In the genomic region with DNA sequence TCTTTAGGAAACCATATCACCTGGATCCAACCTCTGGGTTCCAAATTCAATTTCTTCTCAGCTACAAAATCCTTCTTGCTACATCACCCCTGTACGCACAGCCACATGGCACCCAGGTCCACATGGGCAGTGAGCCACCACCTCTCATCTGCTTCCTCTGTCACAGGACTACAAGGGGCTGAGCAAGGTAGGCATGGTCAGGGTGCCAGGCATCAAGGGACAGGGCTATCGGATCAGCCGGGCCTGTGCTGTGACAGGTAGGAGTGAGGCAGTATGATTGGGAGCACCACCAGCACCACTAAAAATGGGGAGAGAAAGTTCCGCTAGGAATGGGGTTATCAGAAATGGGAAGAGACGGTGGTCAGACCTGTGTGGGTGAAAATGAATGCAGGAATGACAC, we compare ENCODE assay signal across 19 cellular contexts. TPM values are rescaled to one million over a fixed set of nuclear protein-coding genes. Genes with fewer than 3 reads are reported as not detected.
DNase-seq lines count a peak whose midpoint lies in the region; ATAC-seq, FAIRE-seq and TF ChIP-seq lines count a peak whose summit lies in the region.
"Had no signal": no experiment of that assay in that cellular context is flagged by ENCODE, and none has a peak within 500 bp of the region (broad histone marks: within the 10 kb centered on the region; RNA-seq: fewer than 3 reads in every experiment).

No MANE protein-coding gene starts in this region.

- H3K9me3 ChIP-seq in breast epithelium (no peaks in the 10 kb centered on the region), stomach (no peaks in the 10 kb centered on the region)

- TF ChIP-seq POLR2A in breast epithelium (IDR thresholded peaks at IDR 0.05) (no peak), stomach (IDR thresholded peaks at IDR 0.05) (no peak), H54 (IDR thresholded peaks at IDR 0.05; ENCODE audit: low read depth, low read length) (no peak)

- H3K4me3 ChIP-seq in breast epithelium (no peak overlapping the region), stomach (no peak overlapping the region)

- TF ChIP-seq CTCF in HFFc6 (IDR thresholded peaks at IDR 0.05) (no peak), breast epithelium (IDR thresholded peaks at IDR 0.05) (no peak), mesothelial cell of epicardium (IDR thresholded peaks at IDR 0.05; ENCODE audit: unreplicated experiment) (no peak), stomach (IDR thresholded peaks at IDR 0.05) (no peak)

- DNase-seq in HFFc6: no peak
- DNase-seq in breast epithelium (ENCODE audit: low spot score in 2 of 2): no peak
- DNase-seq in mesothelial cell of epicardium (ENCODE audit: low spot score in 2 of 2, unreplicated experiment in 2 of 2): no peak
- DNase-seq in stomach: no peak
- DNase-seq in DMS79 (lab: John Stamatoyannopoulos, UW): no peak
- DNase-seq in NCI-H2081 treated with DMSO at 0.1 percent for 48 hours (lab: John Stamatoyannopoulos, UW): no peak
- no peak for DNase-seq in H54 (ENCODE audit: insufficient read length, low spot score)
- DNase-seq: activated CD8-positive, alpha-beta T cell treated with anti-CD3 and anti-CD28 coated beads for 36 hours; COR-L47; erythroblast; NCI-H187 treated with DMSO at 0.1 percent for 48 hours; NCI-H524; retina; stimulated activated CD4-positive, alpha-beta T cell treated with anti-CD3 and anti-CD28 coated beads, Interleukin-4, amount 100 ng/mL, for 1 hour had no signal

- no peaks in the 10 kb centered on the region for H3K36me3 ChIP-seq in breast epithelium
- no peaks in the 10 kb centered on the region for H3K36me3 ChIP-seq in stomach

- intact Hi-C loops in breast epithelium (cut with DNase I; ENCODE audit: low total_unique reads) (no loop called here), stomach (cut with DNase I; ENCODE audit: low total_unique reads) (no loop called here)

- peaks cover 61% of the 10 kb centered on the region for H3K4me1 Mint-ChIP-seq in HFFc6 (ENCODE audit: low read depth)
- peaks cover 22% of the 10 kb centered on the region for H3K4me1 Mint-ChIP-seq in mesothelial cell of epicardium

- 79 to 87% (median 84%) methylated on average over 5 of the region's 5 CpGs for WGBS in stomach, 5 donors

- no peak for FAIRE-seq in H54 (lab: Jason Lieb, UNC)

- no peaks in the 10 kb centered on the region for H3K36me3 Mint-ChIP-seq in HFFc6 (ENCODE audit: low read depth)
- no peaks in the 10 kb centered on the region for H3K36me3 Mint-ChIP-seq in mesothelial cell of epicardium

- H3K27ac Mint-ChIP-seq in HFFc6 (peak overlapping the region; percentile 86), mesothelial cell of epicardium (peak overlapping the region; percentile 87)
- H3K27ac Mint-ChIP-seq: activated CD8-positive, alpha-beta T cell treated with anti-CD3 and anti-CD28 coated beads for 36 hours; dendritic cell treated with granulocyte-macrophage colony-stimulating factor and Interleukin-4, amounts not matched to agents 40 ng/mL and 50 ng/mL, for 4 days had no signal

- H3K4me1 ChIP-seq in breast epithelium: peaks cover 0 to 9% of the 10 kb centered on the region in 2 donors
- peaks cover 4 to 25% (median 15%) of the 10 kb centered on the region in 4 donors for H3K4me1 ChIP-seq in stomach

- peak overlapping the region; percentile 77 to 86 for H3K27ac ChIP-seq in breast epithelium
- H3K27ac ChIP-seq in stomach: peak overlapping the region in 4 of 5 donors; percentile 10 to 82 (median 76)

- ATAC-seq in HG03097 (IDR thresholded peaks at IDR 0.05; ENCODE audit: low FRiP score, unreplicated experiment): no peak
- ATAC-seq: activated CD8-positive, alpha-beta T cell treated with anti-CD3 and anti-CD28 coated beads for 36 hours had no signal

- H3K27me3 Mint-ChIP-seq in HFFc6 (ENCODE audit: insufficient read depth) (peaks cover 2% of the 10 kb centered on the region; the same call in 1 of the 2 replicates), mesothelial cell of epicardium (ENCODE audit: low read depth) (no peaks in the 10 kb centered on the region)
- H3K27me3 Mint-ChIP-seq: activated CD8-positive, alpha-beta T cell treated with anti-CD3 and anti-CD28 coated beads for 36 hours had no signal

- peak overlapping the region; percentile 50 for H3K4me3 Mint-ChIP-seq in HFFc6
- H3K4me3 Mint-ChIP-seq in mesothelial cell of epicardium: no peak overlapping the region
- H3K4me3 Mint-ChIP-seq: activated CD8-positive, alpha-beta T cell treated with anti-CD3 and anti-CD28 coated beads for 36 hours; dendritic cell treated with granulocyte-macrophage colony-stimulating factor and Interleukin-4, amounts not matched to agents 40 ng/mL and 50 ng/mL, for 4 days had no signal

- no peaks in the 10 kb centered on the region for H3K27me3 ChIP-seq in breast epithelium
- no peaks in the 10 kb centered on the region for H3K27me3 ChIP-seq in stomach

- H3K9me3 Mint-ChIP-seq in HFFc6 (no peaks in the 10 kb centered on the region), mesothelial cell of epicardium (no peaks in the 10 kb centered on the region)
- H3K9me3 Mint-ChIP-seq: activated CD8-positive, alpha-beta T cell treated with anti-CD3 and anti-CD28 coated beads for 36 hours; dendritic cell treated with granulocyte-macrophage colony-stimulating factor and Interleukin-4, amounts not matched to agents 40 ng/mL and 50 ng/mL, for 4 days had no signal

- no peak for TF ChIP-seq EP300 in stomach (IDR thresholded peaks at IDR 0.05)

RNA-seq across cellular contexts. Expression of a gene that starts 29.4 kb away (rescaled TPM):
- total RNA-seq in HFFc6 (2021; fragmentation: NEBNext Ultra II Directional; extraction: Animal tissue kit (Norgen Biotek cat#: 25700)): 1,000 to 10,000 TPM; 1,971 to 2,311 (median 2,129) TPM
- total RNA-seq in breast epithelium: 100 to 1,000 TPM; 351 to 861 (median 423) TPM
- 2.4 to 4.4 TPM (median 3.9 TPM) in 3 replicates for total RNA-seq in mesothelial cell of epicardium
- total RNA-seq in stomach: 100 to 1,000 TPM; 154 to 680 (median 330) TPM
- 1,000 to 10,000 TPM; 1,447 to 2,520 (median 1,620) TPM for polyA plus RNA-seq in stomach
- total RNA-seq: OCI-LY7 had no signal

RNA-seq across cellular contexts. Expression of a gene that starts 34.3 kb away (rescaled TPM):
- 1 to 10 TPM in 1 of 6 experiments, under 1 TPM in 5; 0.40 to 1.2 (median 0.71) TPM for total RNA-seq in HFFc6 (2021; fragmentation: NEBNext Ultra II Directional; extraction: Animal tissue kit (Norgen Biotek cat#: 25700))
- total RNA-seq in breast epithelium (not detected), mesothelial cell of epicardium (not detected in 3 replicates), stomach (not detected)
- not detected for polyA plus RNA-seq in stomach
- total RNA-seq: kidney epithelial cell, OCI-LY7 had no signal

RNA-seq across cellular contexts. Expression of a gene that starts 39.2 kb away (rescaled TPM):
- total RNA-seq in HFFc6 (2021; fragmentation: NEBNext Ultra II Directional; extraction: Animal tissue kit (Norgen Biotek cat#: 25700)): 100 to 1,000 TPM; 394 to 846 (median 814) TPM
- total RNA-seq in breast epithelium (1,000 to 10,000 TPM in 1 of 3 donors, 100 to 1,000 TPM in 2; 177 to 1,015 (median 198) TPM), mesothelial cell of epicardium (7.8 to 12.7 TPM (median 10.2 TPM) in 3 replicates), stomach (10 to 100 TPM in 4 of 5 donors, 1 to 10 TPM in 1; 9.9 to 53.3 (median 19.4) TPM)
- 100 to 1,000 TPM; 145 to 541 (median 274) TPM for polyA plus RNA-seq in stomach

RNA-seq across cellular contexts. Expression of a gene that starts 42.7 kb away (rescaled TPM):
- 1 to 10 TPM; 3.4 to 5.6 (median 5.1) TPM for total RNA-seq in HFFc6 (2021; fragmentation: NEBNext Ultra II Directional; extraction: Animal tissue kit (Norgen Biotek cat#: 25700))
- total RNA-seq in breast epithelium (1 to 10 TPM in 2 of 3 donors, under 1 TPM in 1; 0.44 to 2.6 (median 2.2) TPM), mesothelial cell of epicardium (not detected in 3 replicates), stomach (not detected)
- polyA plus RNA-seq in stomach: 10 to 100 TPM in 1 of 3 donors, 1 to 10 TPM in 2; 2.6 to 15.0 (median 5.4) TPM
- total RNA-seq: activated CD8-positive, alpha-beta T cell treated with anti-CD3 and anti-CD28 coated beads for 36 hours; OCI-LY7 had no signal

RNA-seq across cellular contexts. Expression of a gene that starts 45.9 kb away (rescaled TPM):
- not detected for total RNA-seq in HFFc6 (2021; fragmentation: NEBNext Ultra II Directional; extraction: Animal tissue kit (Norgen Biotek cat#: 25700))
- total RNA-seq in breast epithelium (not detected), mesothelial cell of epicardium (not detected in 3 replicates), stomach (not detected)
- polyA plus RNA-seq in stomach: 100 to 1,000 TPM in 1 of 3 donors, not detected in 2; 107 TPM
- total RNA-seq: activated CD8-positive, alpha-beta T cell treated with anti-CD3 and anti-CD28 coated beads for 36 hours; HT1080; kidney epithelial cell; OCI-LY7 had no signal

Comparison
In these comparisons a context has a peak if more than half of its experiments do, and no peak if none do; other contexts are left out.
1. RNA of a gene that starts 29.4 kb away (total RNA-seq): 1,971 to 2,311 TPM in HFFc6, 351 to 861 TPM in breast epithelium and 154 to 680 TPM in stomach; 2.4 to 4.4 TPM in mesothelial cell of epicardium; every median in the first group is over 10 times any median in the second.